In the genomic region with DNA sequence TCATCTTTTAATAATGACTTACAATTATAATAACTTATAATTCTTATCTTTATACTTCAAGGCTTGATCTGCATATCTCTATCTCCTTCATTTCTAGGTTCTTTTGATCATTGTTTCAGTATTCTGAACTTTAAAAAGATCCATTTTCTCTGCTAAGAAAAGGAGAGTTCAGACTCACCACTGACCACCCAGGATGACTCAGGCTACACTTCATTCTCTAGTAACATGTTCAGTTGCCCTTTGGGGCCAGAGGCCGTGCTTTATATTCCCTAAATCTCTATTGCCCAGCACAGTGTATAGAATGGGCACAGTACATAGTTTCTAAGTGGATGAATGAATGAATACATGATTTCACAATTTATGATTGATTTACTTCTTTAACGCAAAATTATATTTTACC, we compare ENCODE assay signal across 15 cellular contexts.
"Had no signal": no experiment of that assay in that cellular context is flagged by ENCODE, and none has a peak within 500 bp of the region (broad histone marks: within the 10 kb centered on the region; RNA-seq: fewer than 3 reads in every experiment).

No MANE protein-coding gene starts in this region.

- H3K27ac ChIP-seq: HL-60, RWPE1 had no signal

- DNase-seq: KBM-7, MM.1S, NCI-H1092 treated with DMSO at 0.1 percent for 48 hours, NCI-H1436, NCI-H187 treated with DMSO at 0.1 percent for 48 hours, NCI-H2029 treated with DMSO at 0.1 percent for 48 hours, NCI-H2227 treated with DMSO at 0.1 percent for 48 hours, NCI-H524, NCI-H69, NCI-H774, SHP77 had no signal

- FAIRE-seq: HTR-8/SVneo, RCC 7860 had no signal
